11 cellular contexts compared by ENCODE assay signal in the genomic region with DNA sequence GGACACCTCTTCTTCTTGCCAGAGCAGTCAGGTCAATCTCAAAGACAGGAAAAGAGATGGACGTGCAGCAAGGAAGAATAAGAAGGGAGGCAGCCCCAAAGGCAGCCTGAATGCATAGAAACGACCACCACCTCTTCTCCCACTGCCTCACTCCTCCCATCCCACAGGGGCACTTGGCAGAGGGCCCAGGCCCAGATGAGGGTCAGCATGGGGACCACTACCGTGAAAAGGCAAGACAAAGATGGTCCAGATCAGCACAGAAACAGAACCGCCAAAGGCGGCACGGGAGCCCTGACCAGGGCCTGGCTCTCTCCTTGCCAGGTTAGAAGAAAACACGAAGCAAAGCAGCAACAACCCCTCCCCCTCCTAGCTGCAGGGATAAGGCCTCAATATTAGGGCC.
"Had no signal": no experiment of that assay in that cellular context is flagged by ENCODE, and none has a peak within 500 bp of the region (broad histone marks: within the 10 kb centered on the region; RNA-seq: fewer than 3 reads in every experiment).

No MANE protein-coding gene starts in this region.

- DNase-seq: activated CD4-positive, alpha-beta T cell treated with anti-CD3 and anti-CD28 coated beads, Interleukin-2, amount 50 U/mL, for 1 hour; activated CD8-positive, alpha-beta memory T cell treated with anti-CD3 and anti-CD28 coated beads for 24 hours; activated naive CD4-positive, alpha-beta T cell treated with anti-CD3 and anti-CD28 coated beads for 36 hours; esophagus squamous epithelium; glutamatergic neuron; ovary; sigmoid colon; stimulated activated CD4-positive, alpha-beta T cell treated with anti-CD3 and anti-CD28 coated beads, Interleukin-2, amount 100 ng/mL, for 24 hours had no signal

- H3K4me3 Mint-ChIP-seq: activated naive CD4-positive, alpha-beta T cell treated with anti-CD3 and anti-CD28 coated beads for 36 hours had no signal

- ATAC-seq: activated CD4-positive, CD25-positive, alpha-beta regulatory T cell treated with anti-CD3 and anti-CD28 coated beads, Interleukin-2, amount 50 U/mL, for 24 hours; activated T-helper 17 cell treated with anti-CD3 and anti-CD28 coated beads, Interleukin-2, amount 50 U/mL, for 72 hours had no signal

- H3K27me3 ChIP-seq: esophagus squamous epithelium, ovary, sigmoid colon had no signal

- H3K27ac ChIP-seq: ovary had no signal

- H3K9me3 ChIP-seq: esophagus squamous epithelium, ovary, sigmoid colon, thoracic aorta had no signal

- H3K36me3 ChIP-seq: ovary had no signal

- H3K27me3 Mint-ChIP-seq: activated T-helper 17 cell treated with anti-CD3 and anti-CD28 coated beads, Interleukin-2, amount 50 U/mL, for 72 hours had no signal

- H3K4me3 ChIP-seq: esophagus squamous epithelium, ovary, sigmoid colon, thoracic aorta had no signal

- H3K9me3 Mint-ChIP-seq: activated naive CD4-positive, alpha-beta T cell treated with anti-CD3 and anti-CD28 coated beads for 36 hours; activated T-helper 17 cell treated with anti-CD3 and anti-CD28 coated beads, Interleukin-2, amount 50 U/mL, for 72 hours had no signal
